Comparison of ENCODE assay signal across 1 cellular context in the genomic region with DNA sequence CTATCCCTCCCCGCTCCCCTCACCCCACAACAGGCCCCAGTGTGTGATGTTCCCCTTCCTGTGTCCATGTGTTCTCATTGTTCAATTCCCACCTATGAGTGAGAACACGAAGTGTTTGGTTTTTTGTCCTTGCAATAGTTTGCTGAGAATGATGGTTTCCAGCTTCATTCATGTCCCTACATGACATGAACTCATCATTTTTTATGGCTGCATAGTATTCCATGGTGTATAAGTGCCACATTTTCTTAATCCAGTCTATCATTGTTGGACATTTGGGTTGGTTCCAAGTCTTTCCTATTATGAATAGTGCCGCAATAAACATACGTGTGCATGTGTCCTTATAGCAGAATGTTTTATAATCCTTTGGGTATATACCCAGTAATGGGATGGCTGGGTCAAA. TPM values are rescaled to one million over a fixed set of nuclear protein-coding genes. Genes with fewer than 3 reads are reported as not detected.
"Had no signal": no experiment of that assay in that cellular context is flagged by ENCODE, and none has a peak within 500 bp of the region (broad histone marks: within the 10 kb centered on the region; RNA-seq: fewer than 3 reads in every experiment).

No MANE protein-coding gene starts in this region.

RNA-seq across cellular contexts. Expression of gene FBXL22, which starts 20.0 kb away (rescaled TPM):
- total RNA-seq: smooth muscle cell had no signal
